Comparison of ENCODE assay signal across 27 cellular contexts in genomic region chr10:86769991-86770390, GRCh38. TPM values are rescaled to one million over a fixed set of nuclear protein-coding genes. Genes with fewer than 3 reads are reported as not detected.
"Had no signal": no experiment of that assay in that cellular context is flagged by ENCODE, and none has a peak within 500 bp of the region (broad histone marks: within the 10 kb centered on the region; RNA-seq: fewer than 3 reads in every experiment).

No MANE protein-coding gene starts in this region.

- H3K9me3 Mint-ChIP-seq: activated CD4-positive, alpha-beta memory T cell treated with anti-CD3 and anti-CD28 coated beads for 36 hours; activated naive CD4-positive, alpha-beta T cell treated with anti-CD3 and anti-CD28 coated beads, Interleukin-2, amount 10 ng/mL, durations not matched to agents 7 days and 5 days; activated T-cell treated with anti-CD3 and anti-CD28 coated beads, Interleukin-2, amount 50 U/mL, for 72 hours; mesothelial cell of epicardium; naive thymus-derived CD8-positive, alpha-beta T cell; stimulated activated effector memory CD8-positive, alpha-beta T cell treated with anti-CD3 and anti-CD28 coated beads, Interleukin-12 subunit alpha, Interleukin-12 subunit beta, amount 100 ng/mL, for 72 hours; stimulated activated naive CD8-positive, alpha-beta T cell treated with anti-CD3 and anti-CD28 coated beads, Interleukin-15, amount 100 ng/mL, for 72 hours had no signal

- ATAC-seq: activated T-cell treated with anti-CD3 and anti-CD28 coated beads, Interleukin-2, amount 50 U/mL, for 72 hours; esophagus mucosa; gastrocnemius medialis had no signal

- H3K27me3 Mint-ChIP-seq: activated CD4-positive, alpha-beta memory T cell treated with anti-CD3 and anti-CD28 coated beads for 36 hours; T-helper 17 cell had no signal

- H3K4me3 Mint-ChIP-seq: activated CD4-positive, alpha-beta memory T cell treated with anti-CD3 and anti-CD28 coated beads for 36 hours; activated naive CD4-positive, alpha-beta T cell treated with anti-CD3 and anti-CD28 coated beads, Interleukin-2, amount 10 ng/mL, durations not matched to agents 7 days and 5 days; activated T-cell treated with anti-CD3 and anti-CD28 coated beads, Interleukin-2, amount 50 U/mL, for 72 hours; mesothelial cell of epicardium; naive thymus-derived CD8-positive, alpha-beta T cell; stimulated activated effector memory CD8-positive, alpha-beta T cell treated with anti-CD3 and anti-CD28 coated beads, Interleukin-12 subunit alpha, Interleukin-12 subunit beta, amount 100 ng/mL, for 72 hours; stimulated activated naive CD8-positive, alpha-beta T cell treated with anti-CD3 and anti-CD28 coated beads, Interleukin-15, amount 100 ng/mL, for 72 hours had no signal

- DNase-seq: activated CD4-positive, alpha-beta memory T cell treated with anti-CD3 and anti-CD28 coated beads for 36 hours; activated CD4-positive, alpha-beta T cell treated with anti-CD3 and anti-CD28 coated beads for 48 hours; activated effector memory CD4-positive, alpha-beta T cell treated with anti-CD3 and anti-CD28 coated beads, Interleukin-2, amount 50 U/mL, for 16 hours; activated naive CD4-positive, alpha-beta T cell treated with anti-CD3 and anti-CD28 coated beads, Interleukin-2, amount 10 ng/mL, durations not matched to agents 7 days and 5 days; activated T-cell treated with anti-CD3 and anti-CD28 coated beads, Interleukin-2, amount 50 U/mL, for 72 hours; amygdala; central memory CD4-positive, alpha-beta T cell; dermis blood vessel endothelial cell; effector CD8-positive, alpha-beta T cell; gastrocnemius medialis; hippocampal formation; left colon; naive thymus-derived CD8-positive, alpha-beta T cell; pancreas; stimulated activated CD4-positive, alpha-beta T cell treated with anti-CD3 and anti-CD28 coated beads, Interleukin-2, amount 100 ng/mL, for 24 hours; stimulated activated naive CD8-positive, alpha-beta T cell treated with anti-CD3 and anti-CD28 coated beads, Interleukin-15, amount 100 ng/mL, for 72 hours; SW 1271; T-helper 17 cell; tibial artery had no signal

- H3K4me1 Mint-ChIP-seq: activated naive CD4-positive, alpha-beta T cell treated with anti-CD3 and anti-CD28 coated beads, Interleukin-2, amount 10 ng/mL, durations not matched to agents 7 days and 5 days; stimulated activated naive CD8-positive, alpha-beta T cell treated with anti-CD3 and anti-CD28 coated beads, Interleukin-15, amount 100 ng/mL, for 72 hours had no signal

- H3K36me3 Mint-ChIP-seq: activated CD4-positive, alpha-beta memory T cell treated with anti-CD3 and anti-CD28 coated beads for 36 hours; activated naive CD4-positive, alpha-beta T cell treated with anti-CD3 and anti-CD28 coated beads, Interleukin-2, amount 10 ng/mL, durations not matched to agents 7 days and 5 days; mesothelial cell of epicardium; stimulated activated effector memory CD8-positive, alpha-beta T cell treated with anti-CD3 and anti-CD28 coated beads, Interleukin-12 subunit alpha, Interleukin-12 subunit beta, amount 100 ng/mL, for 72 hours had no signal

- H3K27ac ChIP-seq: neutrophil, pancreas, tibial artery had no signal

- H3K4me3 ChIP-seq: gastrocnemius medialis, lung, pancreas, tibial artery had no signal

- FAIRE-seq: endothelial cell of umbilical vein, islet of Langerhans, pancreas, small intestine had no signal

- H3K9me3 ChIP-seq: gastrocnemius medialis, neutrophil, pancreas, tibial artery had no signal

- H3K27ac Mint-ChIP-seq: activated CD4-positive, alpha-beta memory T cell treated with anti-CD3 and anti-CD28 coated beads for 36 hours; activated naive CD4-positive, alpha-beta T cell treated with anti-CD3 and anti-CD28 coated beads, Interleukin-2, amount 10 ng/mL, durations not matched to agents 7 days and 5 days; activated T-cell treated with anti-CD3 and anti-CD28 coated beads, Interleukin-2, amount 50 U/mL, for 72 hours; mesothelial cell of epicardium; stimulated activated effector memory CD8-positive, alpha-beta T cell treated with anti-CD3 and anti-CD28 coated beads, Interleukin-12 subunit alpha, Interleukin-12 subunit beta, amount 100 ng/mL, for 72 hours; stimulated activated naive CD8-positive, alpha-beta T cell treated with anti-CD3 and anti-CD28 coated beads, Interleukin-15, amount 100 ng/mL, for 72 hours; T-helper 17 cell had no signal

- H3K36me3 ChIP-seq: gastrocnemius medialis, neutrophil, pancreas, tibial artery had no signal

- H3K27me3 ChIP-seq: gastrocnemius medialis, pancreas, tibial artery had no signal

RNA-seq across cellular contexts. Expression of gene BMPR1A, which starts 13.6 kb away (rescaled TPM):
- total RNA-seq: endothelial cell of umbilical vein had no signal
- polyA plus RNA-seq: endothelial cell of umbilical vein had no signal
